8 cellular contexts compared by ENCODE assay signal in genomic region chr2:152468832-152469692, GRCh38.
DNase-seq lines count a peak whose midpoint lies in the region; ATAC-seq, FAIRE-seq and TF ChIP-seq lines count a peak whose summit lies in the region.

No MANE protein-coding gene starts in this region.

- no peak overlapping the region; the same call in 2 of the 3 replicates for H3K4me3 Mint-ChIP-seq in GM23338

- no peaks in the 10 kb centered on the region for H3K9me3 Mint-ChIP-seq in GM23338

- DNase-seq in GM23338 (ENCODE audit: low spot score): no peak
- peak; percentile 92 for DNase-seq in NCI-H748 (lab: John Stamatoyannopoulos, UW; ENCODE audit: unreplicated experiment)
- DNase-seq in endothelial cell of umbilical vein (ENCODE audit: low read depth, low spot score): peak; percentile 48
- peak; percentile 85 for DNase-seq in pons (ENCODE audit: low spot score)
- DNase-seq in effector CD8-positive, alpha-beta T cell (lab: John Stamatoyannopoulos, UW): no peak
- no peak for DNase-seq in middle frontal gyrus (ENCODE audit: extremely low spot score, low spot score)

- intact Hi-C loops in endothelial cell of umbilical vein (cut with micrococcal nuclease): no loop called here

- no peaks in the 10 kb centered on the region for H3K36me3 Mint-ChIP-seq in GM23338 (ENCODE audit: low read depth)

- no peak for TF ChIP-seq POLR2A in endothelial cell of umbilical vein (IDR thresholded peaks at IDR 0.05; ENCODE audit: low read depth, low read length)

- ATAC-seq in GM23338 (no peak), HG02870 (IDR thresholded peaks at IDR 0.05; ENCODE audit: unreplicated experiment) (no peak), GM18873 (IDR thresholded peaks at IDR 0.05; ENCODE audit: low FRiP score, unreplicated experiment) (no peak)

- H3K27me3 ChIP-seq in GM23338 (ENCODE audit: insufficient read depth) (no peaks in the 10 kb centered on the region), endothelial cell of umbilical vein (ENCODE audit: control insufficient read depth in 2 of 2, insufficient read depth in 2 of 2, low read length in 2 of 2) (no peaks in the 10 kb centered on the region)

- dilution Hi-C loops in endothelial cell of umbilical vein (cut with MboI; ENCODE audit: extremely low pct_ligation_motif_present, low sequenced_read_pairs): no loop called here

- H3K9me1 ChIP-seq in endothelial cell of umbilical vein (replicated peaks; ENCODE audit: control insufficient read depth, extremely low read depth, insufficient read depth, low read length): no peaks in the 10 kb centered on the region

- H2AFZ ChIP-seq in GM23338 (no peak overlapping the region), endothelial cell of umbilical vein (ENCODE audit: low read depth, low read length) (peak overlapping the region; percentile 77)

- H3K27me3 Mint-ChIP-seq in GM23338 (ENCODE audit: insufficient read depth, low read depth, poor library complexity): peaks cover 7% of the 10 kb centered on the region

- H3K9me3 ChIP-seq in endothelial cell of umbilical vein (replicated peaks; ENCODE audit: control insufficient read depth, insufficient read depth, low read length): no peaks in the 10 kb centered on the region

- H3K4me1 ChIP-seq in GM23338 (ENCODE audit: insufficient read depth): peaks cover 84% of the 10 kb centered on the region
- H3K4me1 ChIP-seq in endothelial cell of umbilical vein (ENCODE audit: control insufficient read depth, extremely low read depth, insufficient read depth, low read length): peaks cover 10% of the 10 kb centered on the region

- peaks cover 96% of the 10 kb centered on the region for H3K79me2 ChIP-seq in GM23338 (replicated peaks; ENCODE audit: insufficient read depth)
- H3K79me2 ChIP-seq in endothelial cell of umbilical vein (ENCODE audit: control insufficient read depth, insufficient read depth, low read length): peaks cover 31% of the 10 kb centered on the region

- H3K27ac Mint-ChIP-seq in GM23338: peak overlapping the region; percentile 53

- BruUV-seq in endothelial cell of umbilical vein (replicated peaks; lab: Mats Ljungman, UMichigan): no TSS peak

- no peak overlapping the region for H3K27ac ChIP-seq in GM23338 (ENCODE audit: low read depth)
- H3K27ac ChIP-seq in endothelial cell of umbilical vein (ENCODE audit: insufficient read depth, low read depth, low read length): no peak overlapping the region

- H3K9me2 ChIP-seq in GM23338 (ENCODE audit: insufficient read depth): no peaks in the 10 kb centered on the region

- H3K4me2 ChIP-seq in GM23338 (peak overlapping the region; percentile 41), endothelial cell of umbilical vein (ENCODE audit: insufficient read depth, low read length) (peak overlapping the region; percentile 69)

- POLR2A ChIA-PET in endothelial cell of umbilical vein (lab: Charles Lee): no interaction called here

- H3K4me1 Mint-ChIP-seq in GM23338: peaks cover 79% of the 10 kb centered on the region

- peak; percentile 43 for FAIRE-seq in endothelial cell of umbilical vein (lab: Jason Lieb, UNC)

- H3K36me3 ChIP-seq in GM23338 (ENCODE audit: insufficient read depth): no peaks in the 10 kb centered on the region
- no peaks in the 10 kb centered on the region for H3K36me3 ChIP-seq in endothelial cell of umbilical vein (ENCODE audit: control insufficient read depth in 2 of 2, extremely low read depth in 1 of 2, insufficient read depth in 2 of 2, low read length in 2 of 2)

- no peaks in the 10 kb centered on the region for H3F3A ChIP-seq in GM23338 (replicated peaks; ENCODE audit: low read depth)

- CTCF ChIA-PET in endothelial cell of umbilical vein (lab: Charles Lee): interaction anchor here (0.6 to 3.1 kb wide), 7 partner anchors 14 to 137 kb away, joined by 3 to 12 read pairs (median 3); no protein-coding TSS in a partner anchor

- no peak overlapping the region for H3K9ac ChIP-seq in endothelial cell of umbilical vein (replicated peaks; ENCODE audit: extremely low read depth, insufficient read depth, low read length)

- peaks cover 32% of the 10 kb centered on the region for H4K20me1 ChIP-seq in GM23338 (replicated peaks; ENCODE audit: insufficient read depth)
- H4K20me1 ChIP-seq in endothelial cell of umbilical vein (replicated peaks; ENCODE audit: control insufficient read depth, extremely low read depth, insufficient read depth, low read length): peaks cover 1% of the 10 kb centered on the region

- TF ChIP-seq CTCF in GM23338 (conservative IDR thresholded peaks at IDR 0.05; ENCODE audit: low read depth in 2 of 2): no peak
- TF ChIP-seq CTCF in endothelial cell of umbilical vein (IDR thresholded peaks at IDR 0.05; ENCODE audit: extremely low read depth in 1 of 2, insufficient read depth in 1 of 2, low read depth in 1 of 2, low read length in 2 of 2): no peak

- H3K4me3 ChIP-seq in GM23338 (no peak overlapping the region), endothelial cell of umbilical vein (replicated peaks in 1 of 3; ENCODE audit: insufficient read depth in 1 of 3, low read depth in 1 of 3, low read length in 3 of 3) (no peak overlapping the region)

TF ChIP-seq in GM23338, 12 proteins besides CTCF, POLR2A, EP300 and RAD21 (continues in another document):
- no peak for TF ChIP-seq ETS1 (IDR thresholded peaks at IDR 0.05)

TF ChIP-seq in endothelial cell of umbilical vein, 7 proteins besides CTCF, POLR2A, EP300 and RAD21:
- TF ChIP-seq EZH2 (IDR thresholded peaks at IDR 0.05; ENCODE audit: borderline replicate concordance, low read depth, low read length, severe bottlenecking): no peak
- TF ChIP-seq POLR2AphosphoS5 (IDR thresholded peaks at IDR 0.05; ENCODE audit: insufficient read depth, low read depth, low read length): no peak
- TF ChIP-seq MYC (IDR thresholded peaks at IDR 0.05; ENCODE audit: low read depth, low read length): no peak
- TF ChIP-seq GATA2 (IDR thresholded peaks at IDR 0.05; ENCODE audit: insufficient read depth, insufficient read length, low read depth, low read length): no peak
- no peak for TF ChIP-seq FOS (IDR thresholded peaks at IDR 0.05; ENCODE audit: borderline replicate concordance, insufficient read depth, low read length)
- TF ChIP-seq JUN (IDR thresholded peaks at IDR 0.05; ENCODE audit: borderline replicate concordance, insufficient read depth, insufficient read length, low read depth): no peak
- TF ChIP-seq MAX (IDR thresholded peaks at IDR 0.05; ENCODE audit: insufficient read depth, insufficient read length): no peak

Comparison
In these comparisons a context has a peak if more than half of its experiments do, and no peak if none do; other contexts are left out.
1. DNase-seq: peak in NCI-H748 (single experiment), endothelial cell of umbilical vein (single experiment) and pons (single experiment); none in GM23338 (single experiment), effector CD8-positive, alpha-beta T cell (single experiment) and middle frontal gyrus (single experiment).